ENCODE assay signal across 19 cellular contexts in genomic region chr9:75930766-75931311, GRCh38. TPM values are rescaled to one million over a fixed set of nuclear protein-coding genes. Genes with fewer than 3 reads are reported as not detected.
DNase-seq lines count a peak whose midpoint lies in the region; ATAC-seq and TF ChIP-seq lines count a peak whose summit lies in the region.
"Had no signal": no experiment of that assay in that cellular context is flagged by ENCODE, and none has a peak within 500 bp of the region (broad histone marks: within the 10 kb centered on the region; RNA-seq: fewer than 3 reads in every experiment).

No MANE protein-coding gene starts in this region.

- H3K27ac ChIP-seq in layer of hippocampus (ENCODE audit: low read depth, low read length) (peak overlapping the region; percentile 46), rectal smooth muscle tissue (ENCODE audit: low read depth, low read length) (peak overlapping the region; percentile 52)

- intact Hi-C loops in Calu3 (cut with micrococcal nuclease; ENCODE audit: unreplicated experiment) = loop anchor here (2.0 kb wide), 1 partner anchor 16 kb away; no protein-coding TSS in a partner anchor

- no TSS peak for BruUV-seq in Calu3 (replicated peaks; lab: Mats Ljungman, UMichigan)

- TF ChIP-seq POLR2A in GM18505 (IDR thresholded peaks at IDR 0.05; ENCODE audit: borderline replicate concordance, extremely low read depth, insufficient read depth, insufficient read length) = no peak

- no peak for DNase-seq in Calu3
- peak; percentile 19 for DNase-seq in astrocyte of the spinal cord (ENCODE audit: low read depth, low spot score)
- no peak for DNase-seq in activated CD4-positive, alpha-beta T cell treated with anti-CD3 and anti-CD28 coated beads for 1 hour
- no peak for DNase-seq in HCEC 1CT
- DNase-seq in endothelial cell (ENCODE audit: low spot score) = no peak
- DNase-seq: activated CD4-positive, alpha-beta T cell treated with anti-CD3 and anti-CD28 coated beads, Interleukin-2, amount 10 ng/mL, durations not matched to agents 24 days and 14 days; activated T-cell treated with anti-CD3 and anti-CD28 coated beads, Interleukin-2, amount 50 U/mL, for 48 hours; amniotic stem cell; COR-L47; effector CD8-positive, alpha-beta T cell; gastrocnemius medialis; GDM1; natural killer cell; NCI-H1930 had no signal

- H3K36me3 Mint-ChIP-seq in Calu3 (ENCODE audit: insufficient read depth, unreplicated experiment) = peaks cover 11% of the 10 kb centered on the region
- H3K36me3 Mint-ChIP-seq in endothelial cell (ENCODE audit: low read depth, unreplicated experiment) = no peaks in the 10 kb centered on the region
- H3K36me3 Mint-ChIP-seq: natural killer cell; stimulated activated memory B cell treated with anti-CD40 and anti-IgM and Interleukin-4, amounts not matched to agents 10 μg/mL and 1 μg/mL and 100 μg/mL, for 72 hours had no signal

- H3K4me3 Mint-ChIP-seq in Calu3 (ENCODE audit: low read depth, unreplicated experiment) = no peak overlapping the region
- no peak overlapping the region for H3K4me3 Mint-ChIP-seq in endothelial cell (ENCODE audit: unreplicated experiment)
- H3K4me3 Mint-ChIP-seq: activated CD4-positive, alpha-beta T cell treated with anti-CD3 and anti-CD28 coated beads, Interleukin-2, amount 10 ng/mL, durations not matched to agents 24 days and 14 days; natural killer cell; stimulated activated memory B cell treated with anti-CD40 and anti-IgM and Interleukin-4, amounts not matched to agents 10 μg/mL and 1 μg/mL and 100 μg/mL, for 72 hours; T-helper 2 cell treated with Interferon-gamma antibody and Interleukin-4, amounts not matched to agents 5 μg/mL and 100 μg/mL, for 36 hours had no signal

- H3K4me1 ChIP-seq in rectal smooth muscle tissue (ENCODE audit: control insufficient read depth, insufficient read depth, low read length) = peaks cover 3% of the 10 kb centered on the region

- ATAC-seq in GM18505 (IDR thresholded peaks at IDR 0.05; ENCODE audit: unreplicated experiment) = no peak
- ATAC-seq: gastrocnemius medialis; natural killer cell; stimulated activated memory B cell treated with anti-CD40 and anti-IgM and Interleukin-4, amounts not matched to agents 10 μg/mL and 1 μg/mL and 100 μg/mL, for 72 hours had no signal

- CTCF ChIA-PET in Calu3 (lab: Charles Lee) = no interaction called here

- TF ChIP-seq CTCF in Calu3 (IDR thresholded peaks at IDR 0.05; ENCODE audit: unreplicated experiment) (no peak), astrocyte of the spinal cord (IDR thresholded peaks at IDR 0.05; ENCODE audit: low read depth, low read length) (no peak), endothelial cell (IDR thresholded peaks at IDR 0.05; ENCODE audit: unreplicated experiment) (no peak)

- H3K4me1 Mint-ChIP-seq in Calu3 (ENCODE audit: low read depth, unreplicated experiment) (peaks cover 49% of the 10 kb centered on the region), endothelial cell (ENCODE audit: unreplicated experiment) (peaks cover 9% of the 10 kb centered on the region)
- H3K4me1 Mint-ChIP-seq: activated CD4-positive, alpha-beta T cell treated with anti-CD3 and anti-CD28 coated beads, Interleukin-2, amount 10 ng/mL, durations not matched to agents 24 days and 14 days; natural killer cell; stimulated activated memory B cell treated with anti-CD40 and anti-IgM and Interleukin-4, amounts not matched to agents 10 μg/mL and 1 μg/mL and 100 μg/mL, for 72 hours had no signal

- H3K4me3 ChIP-seq in astrocyte of the spinal cord (ENCODE audit: low read depth, low read length) (no peak overlapping the region), rectal smooth muscle tissue (ENCODE audit: low read length) (no peak overlapping the region)
- H3K4me3 ChIP-seq: gastrocnemius medialis had no signal

- in situ Hi-C loops in astrocyte of the spinal cord (cut with HindIII; ENCODE audit: low sequenced_read_pairs) = no loop called here

- H3K9me3 Mint-ChIP-seq in Calu3 (ENCODE audit: low read depth, unreplicated experiment) (no peaks in the 10 kb centered on the region), endothelial cell (ENCODE audit: unreplicated experiment) (no peaks in the 10 kb centered on the region)
- H3K9me3 Mint-ChIP-seq: activated CD4-positive, alpha-beta T cell treated with anti-CD3 and anti-CD28 coated beads, Interleukin-2, amount 10 ng/mL, durations not matched to agents 24 days and 14 days; natural killer cell; T-helper 2 cell treated with Interferon-gamma antibody and Interleukin-4, amounts not matched to agents 5 μg/mL and 100 μg/mL, for 36 hours had no signal

- H3K27me3 Mint-ChIP-seq in Calu3 (ENCODE audit: unreplicated experiment) (no peaks in the 10 kb centered on the region), endothelial cell (ENCODE audit: unreplicated experiment) (peaks cover 2% of the 10 kb centered on the region)
- H3K27me3 Mint-ChIP-seq: activated CD4-positive, alpha-beta T cell treated with anti-CD3 and anti-CD28 coated beads, Interleukin-2, amount 10 ng/mL, durations not matched to agents 24 days and 14 days; stimulated activated memory B cell treated with anti-CD40 and anti-IgM and Interleukin-4, amounts not matched to agents 10 μg/mL and 1 μg/mL and 100 μg/mL, for 72 hours had no signal

- H3K36me3 ChIP-seq in rectal smooth muscle tissue (ENCODE audit: control insufficient read depth, insufficient read depth, low read length) = peaks cover 3% of the 10 kb centered on the region
- H3K36me3 ChIP-seq: gastrocnemius medialis had no signal

- H3K9ac ChIP-seq in rectal smooth muscle tissue (ENCODE audit: low read length) = no peak overlapping the region

- H3K27ac Mint-ChIP-seq in Calu3 (ENCODE audit: unreplicated experiment) (peak overlapping the region; percentile 37), endothelial cell (ENCODE audit: unreplicated experiment) (no peak overlapping the region)
- H3K27ac Mint-ChIP-seq: activated CD4-positive, alpha-beta T cell treated with anti-CD3 and anti-CD28 coated beads, Interleukin-2, amount 10 ng/mL, durations not matched to agents 24 days and 14 days; natural killer cell; stimulated activated memory B cell treated with anti-CD40 and anti-IgM and Interleukin-4, amounts not matched to agents 10 μg/mL and 1 μg/mL and 100 μg/mL, for 72 hours; T-helper 2 cell treated with Interferon-gamma antibody and Interleukin-4, amounts not matched to agents 5 μg/mL and 100 μg/mL, for 36 hours had no signal

- H3K27me3 ChIP-seq in layer of hippocampus (ENCODE audit: control insufficient read depth, insufficient read depth, low read length) (no peaks in the 10 kb centered on the region), rectal smooth muscle tissue (ENCODE audit: control insufficient read depth, insufficient read depth, low read length) (no peaks in the 10 kb centered on the region)
- H3K27me3 ChIP-seq: gastrocnemius medialis had no signal

RNA-seq across cellular contexts. Expression of gene PCSK5, which starts 40.4 kb away (rescaled TPM):
- 38.4 and 46.6 TPM in 2 replicates for total RNA-seq in Calu3 (2022)
- 3.1 TPM for total RNA-seq in endothelial cell (ENCODE audit: unreplicated experiment)
